ENCODE assay signal across 7 cellular contexts in genomic region chr19:52601974-52602366, GRCh38. TPM values are rescaled to one million over a fixed set of nuclear protein-coding genes. Genes with fewer than 3 reads are reported as not detected.
A peak's percentile ranks its signal among the peaks of the same experiment; 100 is the strongest.
DNase-seq lines count a peak whose midpoint lies in the region; ATAC-seq and TF ChIP-seq lines count a peak whose summit lies in the region.
"Not testable (repeated sequence)": the region's sequence is repeated elsewhere in the genome, so short reads cannot be mapped to it uniquely, and the experiment has no call there.

No MANE protein-coding gene starts in this region.

- 61 to 67% methylated on average over 3 of the region's 3 CpGs for WGBS in mesodermal cell (ENCODE audit: insufficient coverage in 2 of 2), 2 experiments

- peak; percentile 45 for ATAC-seq in Right ventricle myocardium superior (ENCODE audit: poor library complexity)
- ATAC-seq in gastrocnemius medialis = not testable (repeated sequence)

- not testable (repeated sequence) for TF ChIP-seq POLR2A in gastrocnemius medialis (IDR thresholded peaks at IDR 0.05)

- H3K4me3 ChIP-seq in GM08714 (ENCODE audit: low read length) (peak overlapping the region; percentile 69; the same call in 1 of the 2 replicates), WI38 (ENCODE audit: low read depth, low read length) (peak overlapping the region; percentile 70), cardiac fibroblast (replicated peaks in 1 of 2; ENCODE audit: low read depth in 2 of 2, low read length in 2 of 2) (peak overlapping the region; percentile 55 to 65), mesodermal cell (ENCODE audit: extremely low read depth, insufficient read depth, low read length, poor library complexity, severe bottlenecking) (peak overlapping the region; percentile 68), gastrocnemius medialis (peak overlapping the region; percentile 54 to 100 (median 72))

- not testable (repeated sequence) for H3K27me3 ChIP-seq in gastrocnemius medialis

- not testable (repeated sequence) for H3K9me3 ChIP-seq in mesodermal cell (ENCODE audit: control insufficient read depth, low read length); gastrocnemius medialis

- H3K27ac ChIP-seq in mesodermal cell (ENCODE audit: low read depth, low read length, severe bottlenecking) = not testable (repeated sequence)
- peak overlapping the region; percentile 8 to 66 (median 56) for H3K27ac ChIP-seq in gastrocnemius medialis

- in situ Hi-C loops in gastrocnemius medialis (cut with MboI; ENCODE audit: low sequenced_read_pairs in 4 of 4) = not testable (repeated sequence)

- H3K4me1 ChIP-seq in mesodermal cell (ENCODE audit: control insufficient read depth, insufficient read depth, low read length, poor library complexity, severe bottlenecking) = not testable (repeated sequence)
- peaks cover 10 to 17% of the 10 kb centered on the region in 2 donors for H3K4me1 ChIP-seq in gastrocnemius medialis

- intact Hi-C loops in Right ventricle myocardium superior (cut with DNase I) = not testable (repeated sequence)
- intact Hi-C loops in gastrocnemius medialis (cut with DNase I; ENCODE audit: low total_unique reads) = loop anchor here (1.0 to 2.0 kb wide), 5 partner anchors 31 to 304 kb away; partner anchors contain the start of genes ZNF701, ZNF808 and ZNF83

- not testable (repeated sequence) for TF ChIP-seq CTCF in WI38 (IDR thresholded peaks at IDR 0.05; ENCODE audit: low read depth, low read length); cardiac fibroblast (IDR thresholded peaks at IDR 0.05; ENCODE audit: low read depth, low read length); gastrocnemius medialis (IDR thresholded peaks at IDR 0.05 in 4 of 5, conservative IDR thresholded peaks at IDR 0.05 in 1 of 5)

- peak; percentile 23 for DNase-seq in NCI-H82 (lab: John Stamatoyannopoulos, UW)
- DNase-seq in cardiac fibroblast (ENCODE audit: low read depth in 2 of 2); Right ventricle myocardium superior; gastrocnemius medialis: not testable (repeated sequence)

- H3K36me3 ChIP-seq in mesodermal cell (ENCODE audit: control insufficient read depth, insufficient read depth, low read length) = peaks cover 29% of the 10 kb centered on the region
- H3K36me3 ChIP-seq in gastrocnemius medialis = not testable (repeated sequence)

RNA-seq across cellular contexts. Expression of gene ZNF701, which starts 31.9 kb away (rescaled TPM):
- 15.6 TPM for total RNA-seq in Right ventricle myocardium superior
- 7.9 TPM for polyA plus RNA-seq in mesodermal cell (2013, experiment 1 of 2)
- 8.2 TPM for polyA plus RNA-seq in mesodermal cell (2013, experiment 2 of 2)
- 1 to 10 TPM; 4.0 to 6.2 (median 4.8) TPM for total RNA-seq in gastrocnemius medialis

RNA-seq across cellular contexts. Expression of gene ZNF83, which starts 36.2 kb away (rescaled TPM):
- total RNA-seq in Right ventricle myocardium superior (15.6 TPM), gastrocnemius medialis (1 to 10 TPM; 2.8 to 8.0 (median 4.0) TPM)
- polyA plus RNA-seq in mesodermal cell (2013, experiment 1 of 2) = 72.5 TPM
- 86.4 TPM for polyA plus RNA-seq in mesodermal cell (2013, experiment 2 of 2)
